14 cellular contexts compared by ENCODE assay signal in the genomic region with DNA sequence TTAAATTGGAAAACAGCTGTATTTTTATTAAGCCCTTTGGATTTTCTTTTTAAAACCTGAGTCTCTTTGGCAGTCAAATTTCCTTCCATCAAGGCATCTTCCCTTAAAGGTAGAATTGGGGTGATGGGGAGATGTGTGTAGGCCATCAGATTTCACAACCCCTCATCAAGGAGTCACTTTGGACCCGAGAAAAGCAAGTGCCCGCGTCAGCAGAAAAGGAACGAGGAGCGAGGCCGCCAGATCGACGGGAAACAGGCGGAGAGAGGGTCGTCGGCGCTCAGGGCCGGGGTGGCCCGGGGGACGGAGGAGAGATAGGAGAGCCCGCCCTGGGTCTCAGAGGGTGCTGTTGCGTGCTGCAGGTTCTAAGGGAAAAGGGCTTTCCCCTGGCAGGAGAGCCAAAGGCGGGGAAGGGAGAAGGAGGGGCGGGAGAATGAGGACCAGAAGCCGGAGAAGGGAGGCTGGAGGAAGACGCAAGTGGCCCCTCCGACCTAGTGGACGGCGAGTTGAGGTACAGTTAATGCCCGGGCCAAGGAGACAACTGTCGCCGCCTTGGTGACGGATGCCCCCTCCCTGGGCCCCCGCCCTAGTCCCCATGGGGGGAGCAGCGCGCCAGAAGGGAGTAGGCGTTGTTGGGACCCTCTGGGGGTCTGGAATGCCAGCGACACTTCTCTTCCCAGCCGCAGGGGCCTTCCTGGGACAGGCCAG. TPM values are rescaled to one million over a fixed set of nuclear protein-coding genes. Genes with fewer than 3 reads are reported as not detected.
DNase-seq lines count a peak whose midpoint lies in the region; ATAC-seq and TF ChIP-seq lines count a peak whose summit lies in the region.
"Had no signal": no experiment of that assay in that cellular context is flagged by ENCODE, and none has a peak within 500 bp of the region (broad histone marks: within the 10 kb centered on the region; RNA-seq: fewer than 3 reads in every experiment).

No MANE protein-coding gene starts in this region.

- no peak overlapping the region for H3K9ac ChIP-seq in HUES6 (ENCODE audit: low read length)

- H3K4me3 ChIP-seq in HUES6 (ENCODE audit: low read depth, low read length) = peak overlapping the region; percentile 48
- H3K4me3 ChIP-seq: thoracic aorta had no signal

- no peak for ATAC-seq in activated CD4-positive, alpha-beta T cell treated with anti-CD3 and anti-CD28 coated beads for 36 hours
- no peak for ATAC-seq in GM18858 (IDR thresholded peaks at IDR 0.05; ENCODE audit: unreplicated experiment)

- intact Hi-C loops in activated CD4-positive, alpha-beta T cell treated with anti-CD3 and anti-CD28 coated beads for 36 hours (cut with DNase I, micrococcal nuclease) = no loop called here

- H3K4me3 Mint-ChIP-seq in activated CD4-positive, alpha-beta T cell treated with anti-CD3 and anti-CD28 coated beads for 36 hours = peak overlapping the region; percentile 6
- no peak overlapping the region for H3K4me3 Mint-ChIP-seq in progenitor cell of endocrine pancreas (ENCODE audit: low read depth)

- peaks cover 98% of the 10 kb centered on the region for H3K27me3 Mint-ChIP-seq in activated CD4-positive, alpha-beta T cell treated with anti-CD3 and anti-CD28 coated beads for 36 hours
- peaks cover 100% of the 10 kb centered on the region for H3K27me3 Mint-ChIP-seq in progenitor cell of endocrine pancreas

- H3K9me3 Mint-ChIP-seq in activated CD4-positive, alpha-beta T cell treated with anti-CD3 and anti-CD28 coated beads for 36 hours (ENCODE audit: low read depth) = no peaks in the 10 kb centered on the region
- no peaks in the 10 kb centered on the region for H3K9me3 Mint-ChIP-seq in progenitor cell of endocrine pancreas (ENCODE audit: low read depth)
- H3K9me3 Mint-ChIP-seq: neural crest cell had no signal

- no peaks in the 10 kb centered on the region for H3K36me3 ChIP-seq in HUES6 (ENCODE audit: control insufficient read depth, insufficient read depth, low read length)
- H3K36me3 ChIP-seq: thoracic aorta had no signal

- CTCF ChIA-PET in activated CD4-positive, alpha-beta T cell treated with anti-CD3 and anti-CD28 coated beads for 36 hours (lab: Charles Lee) = interaction anchor here (0.6 kb wide), 2 partner anchors 74 to 444 kb away, joined by 3 read pairs; no protein-coding TSS in a partner anchor

- no peak overlapping the region for H3K27ac Mint-ChIP-seq in activated CD4-positive, alpha-beta T cell treated with anti-CD3 and anti-CD28 coated beads for 36 hours
- peak overlapping the region; percentile 44 for H3K27ac Mint-ChIP-seq in progenitor cell of endocrine pancreas

- H3K36me3 Mint-ChIP-seq in activated CD4-positive, alpha-beta T cell treated with anti-CD3 and anti-CD28 coated beads for 36 hours (ENCODE audit: low read depth) = no peaks in the 10 kb centered on the region
- H3K36me3 Mint-ChIP-seq in progenitor cell of endocrine pancreas (ENCODE audit: insufficient read depth) = no peaks in the 10 kb centered on the region

- peaks cover 60% of the 10 kb centered on the region for H3K4me1 ChIP-seq in HUES6 (ENCODE audit: control insufficient read depth, insufficient read depth, low read length)

- peak; percentile 18 for DNase-seq in activated CD4-positive, alpha-beta T cell treated with anti-CD3 and anti-CD28 coated beads for 36 hours
- DNase-seq in activated CD4-positive, alpha-beta T cell treated with anti-CD3 and anti-CD28 coated beads, Interleukin-2, amount 50 U/mL, for 4 hours = no peak
- DNase-seq in iPS-NIHi11 (ENCODE audit: low spot score) (peak; percentile 41), progenitor cell of endocrine pancreas (ENCODE audit: low spot score, unreplicated experiment) (no peak), GOT3 (lab: John Stamatoyannopoulos, UW) (no peak)
- DNase-seq in stimulated activated naive CD4-positive, alpha-beta T cell treated with Interleukin-2 at 50 U/mL for 16 hours (lab: John Stamatoyannopoulos, UW) = no peak
- DNase-seq: Calu3, kidney glomerular epithelial cell, NCI-H2107, small intestine had no signal

- no peak overlapping the region for H3K27ac ChIP-seq in HUES6 (ENCODE audit: low read depth, low read length)

- H3K9me3 ChIP-seq in HUES6 (ENCODE audit: control insufficient read depth, insufficient read depth, low read depth, low read length) = no peaks in the 10 kb centered on the region
- H3K9me3 ChIP-seq: thoracic aorta had no signal

- H3K27me3 ChIP-seq in HUES6 (ENCODE audit: control insufficient read depth, insufficient read depth, low read length) = peaks cover 100% of the 10 kb centered on the region

- POLR2A ChIA-PET in activated CD4-positive, alpha-beta T cell treated with anti-CD3 and anti-CD28 coated beads for 36 hours (lab: Charles Lee) = no interaction called here

- TF ChIP-seq CTCF in progenitor cell of endocrine pancreas (IDR thresholded peaks at IDR 0.05; ENCODE audit: unreplicated experiment) = no peak

- peaks cover 68% of the 10 kb centered on the region for H3K4me1 Mint-ChIP-seq in activated CD4-positive, alpha-beta T cell treated with anti-CD3 and anti-CD28 coated beads for 36 hours
- H3K4me1 Mint-ChIP-seq in progenitor cell of endocrine pancreas (ENCODE audit: low read depth) = peaks cover 2% of the 10 kb centered on the region

RNA-seq across cellular contexts. Expression of a gene that starts 11.5 kb away (rescaled TPM):
- 10 to 100 TPM; 23.5 to 30.2 TPM for total RNA-seq in activated CD4-positive, alpha-beta T cell treated with anti-CD3 and anti-CD28 coated beads for 36 hours
- 2.7 and 4.6 TPM in 2 replicates for total RNA-seq in progenitor cell of endocrine pancreas
- total RNA-seq: thoracic aorta had no signal

Comparison
In these comparisons a context has a peak if more than half of its experiments do, and no peak if none do; other contexts are left out.
1. DNase-seq: peak in activated CD4-positive, alpha-beta T cell treated with anti-CD3 and anti-CD28 coated beads for 36 hours (single experiment) and iPS-NIHi11 (single experiment); none in activated CD4-positive, alpha-beta T cell treated with anti-CD3 and anti-CD28 coated beads, Interleukin-2, amount 50 U/mL, for 4 hours (0 of 2), progenitor cell of endocrine pancreas (single experiment), stimulated activated naive CD4-positive, alpha-beta T cell treated with Interleukin-2 at 50 U/mL for 16 hours (single experiment) and GOT3 (single experiment).